Comparison of ENCODE assay signal across 1 cellular context in genomic region chr3:171251842-171252241, GRCh38.
TF ChIP-seq lines count a peak whose summit lies in the region.

No MANE protein-coding gene starts in this region.

TF ChIP-seq in K562, 482 proteins besides CTCF, POLR2A, EP300 and RAD21 (continued from another document):
- no peak for TF ChIP-seq RREB1 (CRISPR knock-in tag; IDR thresholded peaks at IDR 0.05)
- TF ChIP-seq ZBTB11 (CRISPR knock-in tag; IDR thresholded peaks at IDR 0.05): no peak
- TF ChIP-seq CEBPB (tag; IDR thresholded peaks at IDR 0.05): 0 out of 2 replicates have a peak, but pooled peaks have one; percentile 11
- peak; percentile 81; the same call in 1 of the 2 replicates for TF ChIP-seq ZKSCAN8 (CRISPR knock-in tag; IDR thresholded peaks at IDR 0.05)
- no peak for TF ChIP-seq ZNF77 (CRISPR knock-in tag; IDR thresholded peaks at IDR 0.05)
- TF ChIP-seq IRF2 (CRISPR knock-in tag; IDR thresholded peaks at IDR 0.05): no peak
- TF ChIP-seq ZNF24 (IDR thresholded peaks at IDR 0.05): no peak
TF ChIP-seq in K562: peak in this region for 3.
